ENCODE assay signal across 21 cellular contexts in genomic region chr12:110798461-110798860, GRCh38. TPM values are rescaled to one million over a fixed set of nuclear protein-coding genes. Genes with fewer than 3 reads are reported as not detected.
A peak's percentile ranks its signal among the peaks of the same experiment; 100 is the strongest.
DNase-seq lines count a peak whose midpoint lies in the region; TF ChIP-seq lines count a peak whose summit lies in the region.
"Had no signal": no experiment of that assay in that cellular context is flagged by ENCODE, and none has a peak within 500 bp of the region (broad histone marks: within the 10 kb centered on the region; RNA-seq: fewer than 3 reads in every experiment).

No MANE protein-coding gene starts in this region.

- H3K79me2 ChIP-seq in mammary epithelial cell (ENCODE audit: insufficient read depth, low read length), result no peaks in the 10 kb centered on the region

- no peak overlapping the region for H4K8ac ChIP-seq in mesenchymal stem cell (ENCODE audit: low read length)

- H2AFZ ChIP-seq in mesenchymal stem cell (ENCODE audit: low read depth, low read length), result no peak overlapping the region
- no peak overlapping the region for H2AFZ ChIP-seq in mammary epithelial cell (ENCODE audit: low read depth, low read length)

- dilution Hi-C loops in mammary epithelial cell (cut with HindIII; ENCODE audit: low sequenced_read_pairs), result no loop called here

- H3K27ac ChIP-seq in mesenchymal stem cell (ENCODE audit: low read length, poor library complexity, severe bottlenecking) (no peak overlapping the region), mammary epithelial cell (ENCODE audit: insufficient read depth, low read depth, low read length) (no peak overlapping the region)
- H3K27ac ChIP-seq: A549; BLaER1 treated with 17β-estradiol and CSF1 and Interleukin-3, amounts not matched to agents 10 nM and 100 nM had no signal

- H3K18ac ChIP-seq in mesenchymal stem cell (ENCODE audit: low read depth in 1 of 2, low read length in 2 of 2), result no peak overlapping the region

- CTCF ChIA-PET in mammary epithelial cell (lab: Charles Lee; ENCODE audit: low non-redundant PET), result no interaction called here

- DNase-seq in HCEC 1CT, result peak; percentile 2
- peak; percentile 52 for DNase-seq in RPMI7951 (ENCODE audit: low read depth)
- peak; percentile 28 for DNase-seq in fibroblast of gingiva (ENCODE audit: low read depth)
- peak; percentile 19 for DNase-seq in mesenchymal stem cell
- no peak for DNase-seq in RKO (ENCODE audit: low spot score)
- no peak for DNase-seq in mammary epithelial cell
- no peak for DNase-seq in stimulated activated CD8-positive, alpha-beta memory T cell treated with anti-CD3 and anti-CD28 coated beads, Interleukin-4, amount 100 ng/mL, for 48 hours
- DNase-seq: 8988T; ACHN; AML-193; BE2C; CD4-positive, alpha-beta T cell; CD8-positive, alpha-beta memory T cell; DMS79; EL; GDM1; GOT3 had no signal

- H2BK12ac ChIP-seq in mesenchymal stem cell (ENCODE audit: low read length in 2 of 2), result no peak overlapping the region

- no peaks in the 10 kb centered on the region for H4K20me1 ChIP-seq in mammary epithelial cell (ENCODE audit: insufficient read depth, low read length)
- H4K20me1 ChIP-seq: BLaER1 treated with 17β-estradiol and CSF1 and Interleukin-3, amounts not matched to agents 10 nM and 100 nM had no signal

- H4K91ac ChIP-seq in mesenchymal stem cell (ENCODE audit: low read length), result no peak overlapping the region

- in situ Hi-C loops in mammary epithelial cell (cut with MboI; ENCODE audit: low sequenced_read_pairs in 2 of 2), result no loop called here

- no peak overlapping the region for H3K14ac ChIP-seq in mesenchymal stem cell (ENCODE audit: low read length in 2 of 2)

- H2AK5ac ChIP-seq in mesenchymal stem cell (ENCODE audit: low read length, severe bottlenecking), result no peak overlapping the region

- peaks cover 3% of the 10 kb centered on the region for H3K4me1 ChIP-seq in mesenchymal stem cell (ENCODE audit: control insufficient read depth, insufficient read depth, low read depth, low read length)
- H3K4me1 ChIP-seq in mammary epithelial cell (ENCODE audit: insufficient read depth, low read length), result peaks cover 20% of the 10 kb centered on the region
- H3K4me1 ChIP-seq: A549, BE2C, HAP-1 had no signal

- H2BK15ac ChIP-seq in mesenchymal stem cell (ENCODE audit: low read depth, poor library complexity, severe bottlenecking), result no peak overlapping the region

- no peak overlapping the region for H2BK120ac ChIP-seq in mesenchymal stem cell (ENCODE audit: low read depth, low read length)

- no peak overlapping the region for H2BK5ac ChIP-seq in mesenchymal stem cell (ENCODE audit: low read depth, low read length, poor library complexity, severe bottlenecking)

- H3K9me3 ChIP-seq in mesenchymal stem cell (ENCODE audit: control insufficient read depth, low read length) (peaks cover 22% of the 10 kb centered on the region), mammary epithelial cell (replicated peaks; ENCODE audit: insufficient read depth, low read length) (no peaks in the 10 kb centered on the region)
- H3K9me3 ChIP-seq: BE2C, HAP-1 had no signal

- no peak overlapping the region for H3K9ac ChIP-seq in mesenchymal stem cell (ENCODE audit: low read length)
- H3K9ac ChIP-seq in mammary epithelial cell (ENCODE audit: insufficient read depth, low read length), result no peak overlapping the region
- H3K9ac ChIP-seq: BLaER1 treated with 17β-estradiol and CSF1 and Interleukin-3, amounts not matched to agents 10 nM and 100 nM had no signal

- intact Hi-C loops in mammary epithelial cell (cut with micrococcal nuclease), result no loop called here

- no peaks in the 10 kb centered on the region for H3K79me1 ChIP-seq in mesenchymal stem cell (replicated peaks; ENCODE audit: low read length, poor library complexity, severe bottlenecking)

- 56% methylated on average over 2 of the region's 3 CpGs for WGBS in mesenchymal stem cell
- 33% methylated on average over 3 of the region's 3 CpGs for WGBS in mammary epithelial cell (ENCODE audit: low coverage, missing lambda C conversion rate)

- TF ChIP-seq CTCF in mammary epithelial cell (conservative IDR thresholded peaks at IDR 0.05 in 1 of 2, IDR thresholded peaks at IDR 0.05 in 1 of 2; ENCODE audit: extremely low read depth in 1 of 2, insufficient read depth in 1 of 2, low read depth in 1 of 2, low read length in 2 of 2), result no peak

- no peak overlapping the region for H3K23ac ChIP-seq in mesenchymal stem cell (ENCODE audit: low read length in 2 of 2)

- H3K4me2 ChIP-seq in mesenchymal stem cell (ENCODE audit: low read length, poor library complexity, severe bottlenecking) (no peak overlapping the region), mammary epithelial cell (ENCODE audit: insufficient read depth, low read depth, low read length) (no peak overlapping the region)
- H3K4me2 ChIP-seq: A549; BLaER1 treated with 17β-estradiol and CSF1 and Interleukin-3, amounts not matched to agents 10 nM and 100 nM had no signal

- H3K27me3 ChIP-seq in mesenchymal stem cell (ENCODE audit: control insufficient read depth in 1 of 2, insufficient read depth in 1 of 2, low read length in 2 of 2), result peaks cover under 1 to 2% of the 10 kb centered on the region in 2 experiments
- no peaks in the 10 kb centered on the region for H3K27me3 ChIP-seq in mammary epithelial cell (ENCODE audit: insufficient read depth, low read length)
- H3K27me3 ChIP-seq: BE2C; BLaER1 treated with 17β-estradiol and CSF1 and Interleukin-3, amounts not matched to agents 10 nM and 100 nM had no signal

- H3K4ac ChIP-seq in mesenchymal stem cell (ENCODE audit: low read depth in 1 of 2, low read length in 2 of 2), result no peak overlapping the region

- BruUV-seq in mammary epithelial cell (replicated peaks; lab: Mats Ljungman, UMichigan), result no TSS peak

- H3K4me3 ChIP-seq in mesenchymal stem cell (ENCODE audit: insufficient read depth in 1 of 2, low read depth in 1 of 2, low read length in 2 of 2) (no peak overlapping the region), mammary epithelial cell (replicated peaks in 1 of 3; ENCODE audit: insufficient read depth in 1 of 3, low read depth in 2 of 3, low read length in 3 of 3) (no peak overlapping the region)
- H3K4me3 ChIP-seq: A549; BLaER1 treated with 17β-estradiol and CSF1 and Interleukin-3, amounts not matched to agents 10 nM and 100 nM; GM12878; HAP-1 had no signal

- H3K36me3 ChIP-seq in mesenchymal stem cell (ENCODE audit: control insufficient read depth in 1 of 2, insufficient read depth in 2 of 2, low read depth in 1 of 2, low read length in 2 of 2), result no peaks in the 10 kb centered on the region
- H3K36me3 ChIP-seq in mammary epithelial cell (ENCODE audit: insufficient read depth, low read length), result no peaks in the 10 kb centered on the region
- H3K36me3 ChIP-seq: BE2C; BLaER1 treated with 17β-estradiol and CSF1 and Interleukin-3, amounts not matched to agents 10 nM and 100 nM; HAP-1 had no signal

RNA-seq across cellular contexts. Expression of gene CCDC63, which starts 48.3 kb away (rescaled TPM):
- not detected in 2 replicates for total RNA-seq in RPMI7951 (2014; rRNA removed; shearing (Covaris generic))
- not detected for polyA plus RNA-seq in mesenchymal stem cell (2013, experiment 1 of 2)
- polyA plus RNA-seq in mesenchymal stem cell (2013, experiment 2 of 2), result not detected
- total RNA-seq in mammary epithelial cell, result not detected
- 0.03 TPM for polyA plus RNA-seq in mammary epithelial cell
- polyA minus RNA-seq in mammary epithelial cell, result not detected
- total RNA-seq: CD4-positive, alpha-beta T cell; CD8-positive, alpha-beta memory T cell; GM12878 had no signal
- polyA plus RNA-seq: CD8-positive, alpha-beta memory T cell; GM12878 had no signal

RNA-seq across cellular contexts. Expression of gene PPP1CC, which starts 55.8 kb away (rescaled TPM):
- total RNA-seq in RPMI7951 (2014; rRNA removed; shearing (Covaris generic)), result 138 and 148 TPM in 2 replicates
- polyA plus RNA-seq in mesenchymal stem cell (2013, experiment 1 of 2), result 121 TPM
- 123 TPM for polyA plus RNA-seq in mesenchymal stem cell (2013, experiment 2 of 2)
- 100 to 1,000 TPM in 1 of 2 donors, 10 to 100 TPM in 1; 91.0 to 116 TPM for total RNA-seq in mammary epithelial cell
- 80.4 TPM for polyA plus RNA-seq in mammary epithelial cell
- polyA minus RNA-seq in mammary epithelial cell, result 76.0 TPM

Comparison
In these comparisons a context has a peak if more than half of its experiments do, and no peak if none do; other contexts are left out.
1. DNase-seq: peak in HCEC 1CT (single experiment), RPMI7951 (single experiment), fibroblast of gingiva (single experiment) and mesenchymal stem cell (single experiment); none in RKO (single experiment), mammary epithelial cell (single experiment) and stimulated activated CD8-positive, alpha-beta memory T cell treated with anti-CD3 and anti-CD28 coated beads, Interleukin-4, amount 100 ng/mL, for 48 hours (single experiment).